In the genomic region with DNA sequence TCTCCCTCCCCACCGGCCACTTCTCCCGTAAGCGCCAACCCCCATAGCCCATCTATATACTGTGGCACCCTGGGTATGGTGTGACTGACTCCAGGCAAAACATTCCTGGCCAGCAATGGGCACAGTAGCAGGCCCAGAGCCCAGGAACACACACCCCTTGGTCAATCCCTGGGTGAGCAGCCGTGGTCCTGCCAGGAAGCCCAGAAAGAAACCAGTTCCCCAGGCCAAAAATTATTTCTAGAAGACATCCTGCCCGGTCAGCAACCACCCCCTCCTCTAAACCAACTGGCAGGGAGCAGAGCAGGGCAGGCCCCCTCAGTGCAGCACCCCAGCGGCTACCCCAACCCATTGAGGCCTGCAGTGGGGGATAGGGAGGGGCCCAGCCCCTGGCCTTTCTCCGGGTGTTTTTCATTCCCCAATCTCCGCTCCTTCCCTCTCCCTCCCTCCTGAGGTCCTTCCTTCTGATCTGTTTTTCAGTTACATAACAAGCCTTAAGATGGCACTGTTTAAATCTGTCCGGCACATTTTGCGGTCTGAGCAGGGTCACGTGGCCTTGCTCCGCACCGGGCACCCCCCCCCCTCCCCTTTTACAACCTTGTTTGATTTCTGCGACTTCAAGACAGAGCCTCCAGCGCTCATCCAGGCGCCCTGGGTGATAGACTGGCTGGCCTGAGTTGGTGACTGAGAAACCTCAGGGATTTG, we compare ENCODE assay signal across 8 cellular contexts.
DNase-seq lines count a peak whose midpoint lies in the region; ATAC-seq and TF ChIP-seq lines count a peak whose summit lies in the region.

No MANE protein-coding gene starts in this region.

- H3K4me3 Mint-ChIP-seq in central memory CD8-positive, alpha-beta T cell = peak overlapping the region; percentile 69
- peak overlapping the region; percentile 66 for H3K4me3 Mint-ChIP-seq in nephron progenitor cell

- H3K27me3 Mint-ChIP-seq in central memory CD8-positive, alpha-beta T cell = peaks cover 68% of the 10 kb centered on the region
- H3K27me3 Mint-ChIP-seq in nephron progenitor cell (ENCODE audit: low read depth, poor library complexity) = peaks cover 80% of the 10 kb centered on the region

- H3K36me3 ChIP-seq in OCI-LY3 (replicated peaks; ENCODE audit: low read depth, low read length) (no peaks in the 10 kb centered on the region), tibial artery (no peaks in the 10 kb centered on the region)

- DNase-seq in AG08396 (ENCODE audit: low spot score) (peak; percentile 69), GM10266 (ENCODE audit: extremely low spot score) (peak; percentile 43), nephron progenitor cell (peak; percentile 40), tibial artery (no peak)
- DNase-seq in central memory CD8-positive, alpha-beta T cell (ENCODE audit: low spot score in 2 of 2) = no peak

- H3K4me1 ChIP-seq in OCI-LY3 (ENCODE audit: low read length) = no peaks in the 10 kb centered on the region
- peaks cover 4 to 55% (median 47%) of the 10 kb centered on the region in 4 donors for H3K4me1 ChIP-seq in tibial artery

- H2AFZ ChIP-seq in OCI-LY3 (ENCODE audit: low read depth, low read length) = no peak overlapping the region

- H3K36me3 Mint-ChIP-seq in central memory CD8-positive, alpha-beta T cell (ENCODE audit: insufficient read depth) = no peaks in the 10 kb centered on the region
- no peaks in the 10 kb centered on the region for H3K36me3 Mint-ChIP-seq in nephron progenitor cell (ENCODE audit: low read depth)

- intact Hi-C loops in tibial artery (cut with DNase I; ENCODE audit: low total_unique reads) = no loop called here

- H3K4me1 Mint-ChIP-seq in central memory CD8-positive, alpha-beta T cell = peaks cover 27% of the 10 kb centered on the region
- peaks cover 11% of the 10 kb centered on the region for H3K4me1 Mint-ChIP-seq in nephron progenitor cell

- no peaks in the 10 kb centered on the region for H3K27me3 ChIP-seq in OCI-LY3 (ENCODE audit: low read depth, low read length)
- peaks cover 19 to 97% of the 10 kb centered on the region in 2 donors for H3K27me3 ChIP-seq in tibial artery

- no peak for ATAC-seq in central memory CD8-positive, alpha-beta T cell (replicated peaks; ENCODE audit: extremely low read depth, poor library complexity, severe bottlenecking)
- ATAC-seq in HG03025 (IDR thresholded peaks at IDR 0.05; ENCODE audit: low FRiP score, unreplicated experiment) = no peak
- ATAC-seq in HG03139 (IDR thresholded peaks at IDR 0.05; ENCODE audit: unreplicated experiment) = no peak

- no peaks in the 10 kb centered on the region for H4K20me1 ChIP-seq in OCI-LY3 (ENCODE audit: insufficient read depth, low read length)

- H3K4me3 ChIP-seq in OCI-LY3 (ENCODE audit: low read length) (peak overlapping the region; percentile 33; the same call in 1 of the 2 replicates), tibial artery (no peak overlapping the region)

- no peaks in the 10 kb centered on the region for H3K79me2 ChIP-seq in OCI-LY3 (ENCODE audit: low read length)

- H3K27ac ChIP-seq in OCI-LY3 (ENCODE audit: low read length) (no peak overlapping the region), tibial artery (no peak overlapping the region)

- peak overlapping the region; percentile 50 for H3K4me2 ChIP-seq in OCI-LY3 (ENCODE audit: low read length)

- H3K9me3 ChIP-seq in OCI-LY3 (ENCODE audit: insufficient read depth, low read length) (no peaks in the 10 kb centered on the region), tibial artery (no peaks in the 10 kb centered on the region)

- no peaks in the 10 kb centered on the region for H3K9me3 Mint-ChIP-seq in central memory CD8-positive, alpha-beta T cell
- H3K9me3 Mint-ChIP-seq in nephron progenitor cell = no peaks in the 10 kb centered on the region

- H3K27ac Mint-ChIP-seq in central memory CD8-positive, alpha-beta T cell (ENCODE audit: low read depth) = no peak overlapping the region
- H3K27ac Mint-ChIP-seq in nephron progenitor cell = no peak overlapping the region

- H3K9ac ChIP-seq in OCI-LY3 (ENCODE audit: low read length) = no peak overlapping the region

- TF ChIP-seq CTCF in GM10266 (IDR thresholded peaks at IDR 0.05; ENCODE audit: control insufficient read depth, insufficient read depth, low read depth, missing control alignments) (peak; percentile 2), OCI-LY3 (IDR thresholded peaks at IDR 0.05; ENCODE audit: low read depth, low read length) (peak; percentile 26; the same call in 1 of the 2 replicates), nephron progenitor cell (IDR thresholded peaks at IDR 0.05) (no peak), tibial artery (IDR thresholded peaks at IDR 0.05) (no peak)

Comparison
In these comparisons a context has a peak if more than half of its experiments do, and no peak if none do; other contexts are left out.
1. DNase-seq: peak in AG08396 (single experiment), GM10266 (single experiment) and nephron progenitor cell (single experiment); none in central memory CD8-positive, alpha-beta T cell (0 of 2) and tibial artery (0 of 2).
2. CTCF ChIP-seq: peak in GM10266 (single experiment) and OCI-LY3 (single experiment); none in nephron progenitor cell (single experiment) and tibial artery (0 of 2).